Comparison of ENCODE assay signal across 23 cellular contexts in the genomic region with DNA sequence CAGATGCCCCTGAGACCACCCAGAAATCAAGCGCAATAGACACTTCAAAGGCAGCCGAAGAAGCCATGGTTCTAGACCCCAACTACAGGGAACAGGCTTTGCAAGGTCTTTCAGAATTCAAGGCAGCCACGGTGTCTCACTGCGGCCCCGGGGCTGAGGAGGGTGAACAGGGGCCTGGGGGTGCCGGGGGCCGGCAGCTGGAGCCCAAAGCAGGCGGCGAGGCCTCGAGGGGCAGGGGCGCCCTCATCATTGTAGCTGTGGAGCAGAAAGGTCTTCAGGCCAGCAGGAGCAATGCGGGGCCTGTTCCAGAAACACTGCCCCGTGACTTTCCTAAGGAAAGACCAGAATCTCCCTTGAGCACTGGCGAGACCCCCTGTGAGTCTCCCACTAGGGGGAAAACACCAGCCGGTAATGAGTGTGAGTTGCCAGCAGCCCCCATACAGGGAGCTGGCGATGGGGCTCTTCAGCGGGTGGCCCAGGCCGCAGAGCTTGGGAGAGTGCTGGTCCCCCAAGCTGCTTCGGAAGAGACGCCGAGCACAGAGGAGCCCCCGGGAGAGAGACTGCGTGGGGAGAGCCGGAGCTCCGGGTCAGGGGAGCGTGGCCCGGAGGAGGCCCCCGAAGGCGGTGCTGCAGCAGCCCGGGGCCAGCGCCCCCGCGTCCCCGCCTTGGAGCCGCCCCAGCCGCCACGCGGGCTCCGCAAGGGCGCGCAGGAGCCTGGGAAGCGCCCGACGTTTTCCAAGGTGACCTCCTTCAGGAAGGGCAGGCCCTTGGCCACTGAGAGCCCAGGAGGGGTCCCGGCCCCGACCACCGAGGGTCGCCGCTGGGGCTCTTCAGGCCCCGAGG.
"Had no signal": no experiment of that assay in that cellular context is flagged by ENCODE, and none has a peak within 500 bp of the region (broad histone marks: within the 10 kb centered on the region; RNA-seq: fewer than 3 reads in every experiment).

No MANE protein-coding gene starts in this region.

- H3K4me3 Mint-ChIP-seq: activated naive CD4-positive, alpha-beta T cell treated with anti-CD3 and anti-CD28 coated beads for 36 hours; activated naive CD8-positive, alpha-beta T cell treated with anti-CD3 and anti-CD28 coated beads, Interleukin-2, amount 10 ng/mL, durations not matched to agents 7 days and 5 days; activated T-cell treated with anti-CD3 and anti-CD28 coated beads, Interleukin-2, amount 50 U/mL, for 24 hours; effector memory CD8-positive, alpha-beta T cell; natural killer cell; stimulated activated naive CD8-positive, alpha-beta T cell treated with anti-CD3 and anti-CD28 coated beads, Interleukin-15, Interleukin-2, amounts not matched to agents 100 ng/mL and 50 ng/mL, for 24 hours; T-cell; T-helper 2 cell treated with Interferon-gamma antibody and Interleukin-4, amounts not matched to agents 5 μg/mL and 100 μg/mL, for 36 hours had no signal

- DNase-seq: activated naive CD4-positive, alpha-beta T cell treated with anti-CD3 and anti-CD28 coated beads for 36 hours; activated naive CD8-positive, alpha-beta T cell treated with anti-CD3 and anti-CD28 coated beads, Interleukin-2, amount 10 ng/mL, durations not matched to agents 7 days and 5 days; activated T-cell treated with anti-CD3 and anti-CD28 coated beads, Interleukin-2, amount 50 U/mL, for 24 hours; amniotic stem cell; colonic mucosa; dorsolateral prefrontal cortex; effector memory CD8-positive, alpha-beta T cell; heart right ventricle; left lung; midbrain; natural killer cell; ovary; stimulated activated CD4-positive, alpha-beta T cell treated with anti-CD3 and anti-CD28 coated beads, Interleukin-12 subunit alpha, Interleukin-12 subunit beta, amount 100 ng/mL, for 4 hours; stimulated activated CD4-positive, alpha-beta T cell treated with anti-CD3 and anti-CD28 coated beads, Interleukin-4, amount 100 ng/mL, for 4 hours; T-cell; transverse colon; WERI-Rb-1 had no signal

- H3K4me3 ChIP-seq: colonic mucosa, dorsolateral prefrontal cortex, heart right ventricle, left lung, lung, ovary, prostate gland, right atrium auricular region, transverse colon had no signal

- ATAC-seq: effector memory CD8-positive, alpha-beta T cell; left lung; natural killer cell; T-cell had no signal

- H3K36me3 ChIP-seq: colonic mucosa, heart right ventricle, left lung, ovary, prostate gland, right atrium auricular region, transverse colon, WERI-Rb-1 had no signal

- H3K27ac ChIP-seq: colonic mucosa, heart right ventricle, left lung, ovary, prostate gland, right atrium auricular region, transverse colon, WERI-Rb-1 had no signal

- H3K4me1 Mint-ChIP-seq: activated naive CD8-positive, alpha-beta T cell treated with anti-CD3 and anti-CD28 coated beads, Interleukin-2, amount 10 ng/mL, durations not matched to agents 7 days and 5 days; natural killer cell; T-cell had no signal

- H3K27ac Mint-ChIP-seq: activated naive CD4-positive, alpha-beta T cell treated with anti-CD3 and anti-CD28 coated beads for 36 hours; activated naive CD8-positive, alpha-beta T cell treated with anti-CD3 and anti-CD28 coated beads, Interleukin-2, amount 10 ng/mL, durations not matched to agents 7 days and 5 days; activated T-cell treated with anti-CD3 and anti-CD28 coated beads, Interleukin-2, amount 50 U/mL, for 24 hours; activated T-helper 2 cell treated with anti-CD3 and anti-CD28 coated beads, Interferon-gamma antibody, Interleukin-2, Interleukin-4, amounts not matched to agents 10 μg/mL and 5 μg/mL and 100 μg/mL, durations not matched to agents 14 hours and 24 hours and 36 hours; effector memory CD8-positive, alpha-beta T cell; natural killer cell; stimulated activated naive CD8-positive, alpha-beta T cell treated with anti-CD3 and anti-CD28 coated beads, Interleukin-15, Interleukin-2, amounts not matched to agents 100 ng/mL and 50 ng/mL, for 24 hours; T-cell; T-helper 2 cell treated with Interferon-gamma antibody and Interleukin-4, amounts not matched to agents 5 μg/mL and 100 μg/mL, for 36 hours had no signal

- H3K9me3 ChIP-seq: colonic mucosa, heart right ventricle, left lung, ovary, prostate gland, right atrium auricular region, transverse colon had no signal

- H3K4me1 ChIP-seq: colonic mucosa, heart right ventricle, left lung, prostate gland, right atrium auricular region, transverse colon had no signal

- H3K9me3 Mint-ChIP-seq: activated naive CD4-positive, alpha-beta T cell treated with anti-CD3 and anti-CD28 coated beads for 36 hours; activated naive CD8-positive, alpha-beta T cell treated with anti-CD3 and anti-CD28 coated beads, Interleukin-2, amount 10 ng/mL, durations not matched to agents 7 days and 5 days; activated T-cell treated with anti-CD3 and anti-CD28 coated beads, Interleukin-2, amount 50 U/mL, for 24 hours; activated T-helper 2 cell treated with anti-CD3 and anti-CD28 coated beads, Interferon-gamma antibody, Interleukin-2, Interleukin-4, amounts not matched to agents 10 μg/mL and 5 μg/mL and 100 μg/mL, durations not matched to agents 14 hours and 24 hours and 36 hours; effector memory CD8-positive, alpha-beta T cell; natural killer cell; stimulated activated naive CD8-positive, alpha-beta T cell treated with anti-CD3 and anti-CD28 coated beads, Interleukin-15, Interleukin-2, amounts not matched to agents 100 ng/mL and 50 ng/mL, for 24 hours; T-cell; T-helper 2 cell treated with Interferon-gamma antibody and Interleukin-4, amounts not matched to agents 5 μg/mL and 100 μg/mL, for 36 hours had no signal

- H3K36me3 Mint-ChIP-seq: activated naive CD8-positive, alpha-beta T cell treated with anti-CD3 and anti-CD28 coated beads, Interleukin-2, amount 10 ng/mL, durations not matched to agents 7 days and 5 days; natural killer cell; T-cell had no signal

- H3K27me3 ChIP-seq: ovary had no signal
